In genomic region chr10:34815174-34816066, GRCh38 we compare ENCODE assay signal across 7 cellular contexts. TPM values are rescaled to one million over a fixed set of nuclear protein-coding genes. Genes with fewer than 3 reads are reported as not detected.
DNase-seq lines count a peak whose midpoint lies in the region; TF ChIP-seq lines count a peak whose summit lies in the region.

Gene PARD3, minus strand, starts transcription at chr10:34815296. Its CDS starts 301 bp downstream, at chr10:34814995.

- no peaks in the 10 kb centered on the region for H3K9me3 ChIP-seq in hepatocyte (ENCODE audit: low read depth)

- H3K27me3 ChIP-seq in hepatocyte: no peaks in the 10 kb centered on the region

- 1% methylated on average over 43 of the region's 84 CpGs for WGBS in hepatocyte (ENCODE audit: low lambda C conversion rate, missing lambda C conversion rate)

- no peaks in the 10 kb centered on the region for H3K36me3 ChIP-seq in hepatocyte (replicated peaks; ENCODE audit: insufficient read depth, low read depth)

- H3K4me1 ChIP-seq in hepatocyte (ENCODE audit: insufficient read depth): peaks cover 18% of the 10 kb centered on the region

- TF ChIP-seq CTCF in GM12864 (IDR thresholded peaks at IDR 0.05; ENCODE audit: low read depth, low read length, missing control alignments): no peak
- no peak for TF ChIP-seq CTCF in astrocyte of the spinal cord (IDR thresholded peaks at IDR 0.05; ENCODE audit: low read depth, low read length)
- no peak for TF ChIP-seq CTCF in hepatocyte (IDR thresholded peaks at IDR 0.05; ENCODE audit: poor library complexity)
- TF ChIP-seq CTCF in retinal pigment epithelial cell (conservative IDR thresholded peaks at IDR 0.05; ENCODE audit: low read depth, low read length): no peak

- DNase-seq in GM12864 (ENCODE audit: low read depth): no peak
- peak; percentile 55 for DNase-seq in HCEC 1CT
- peak; percentile 45 for DNase-seq in NCI-H226
- DNase-seq in astrocyte of the spinal cord (ENCODE audit: low read depth, low spot score): peak; percentile 56
- DNase-seq in hepatocyte (ENCODE audit: low spot score): peak; percentile 88
- no peak for DNase-seq in retinal pigment epithelial cell (ENCODE audit: low read depth)
- no peak for DNase-seq in inferior parietal cortex (ENCODE audit: extremely low spot score)

- peak within 1 kb of the TSS; percentile 93 for H3K4me2 ChIP-seq in hepatocyte

- H3K9me2 ChIP-seq in hepatocyte (replicated peaks; ENCODE audit: insufficient read depth): no peaks in the 10 kb centered on the region

- H2AFZ ChIP-seq in hepatocyte: peak within 1 kb of the TSS; percentile 94

- H3K4me3 ChIP-seq in GM12864 (ENCODE audit: low read depth, low read length) (peak within 1 kb of the TSS; percentile 36), astrocyte of the spinal cord (ENCODE audit: low read depth, low read length) (peak within 1 kb of the TSS; percentile 67), hepatocyte (peak within 1 kb of the TSS; percentile 94), retinal pigment epithelial cell (ENCODE audit: low read length) (peak within 1 kb of the TSS; percentile 76)

- in situ Hi-C loops in astrocyte of the spinal cord (cut with HindIII; ENCODE audit: low sequenced_read_pairs): no loop called here

- peaks cover 39% of the 10 kb centered on the region for H3K79me2 ChIP-seq in hepatocyte

- H4K20me1 ChIP-seq in hepatocyte (ENCODE audit: insufficient read depth, poor library complexity, severe bottlenecking): peaks cover 34% of the 10 kb centered on the region

- peak within 1 kb of the TSS; percentile 97 for H3K27ac ChIP-seq in hepatocyte

RNA-seq across cellular contexts. Expression of gene PARD3, which starts in this region (rescaled TPM):
- total RNA-seq in hepatocyte: 59.7 TPM in 2 replicates
- polyA plus RNA-seq in hepatocyte: 39.4 and 47.2 TPM in 2 replicates

Comparison
In these comparisons a context has a peak if more than half of its experiments do, and no peak if none do; other contexts are left out.
1. DNase-seq: peak in HCEC 1CT (single experiment), NCI-H226 (single experiment), astrocyte of the spinal cord (single experiment) and hepatocyte (single experiment); none in GM12864 (single experiment), retinal pigment epithelial cell (single experiment) and inferior parietal cortex (single experiment).
2. H3K4me3 ChIP-seq: peak in every context shown above with its lines; median percentile 94 in hepatocyte; 76 in retinal pigment epithelial cell; 67 in astrocyte of the spinal cord; 36 in GM12864.